ENCODE assay signal across 8 cellular contexts in genomic region chr3:184716652-184717607, GRCh38. TPM values are rescaled to one million over a fixed set of nuclear protein-coding genes. Genes with fewer than 3 reads are reported as not detected.
DNase-seq lines count a peak whose midpoint lies in the region; ATAC-seq and TF ChIP-seq lines count a peak whose summit lies in the region.

No MANE protein-coding gene starts in this region.

- ATAC-seq in GM23338 = peak; percentile 75
- ATAC-seq in activated naive CD8-positive, alpha-beta T cell treated with anti-CD3 and anti-CD28 coated beads, Interleukin-2, amount 50 U/mL, for 24 hours = no peak

- 55 to 65% methylated on average over 20 to 24 of the region's 24 CpGs for WGBS in testis, 2 donors

- peak overlapping the region; percentile 13; the same call in 1 of the 2 replicates for H3K27ac Mint-ChIP-seq in GM23338
- no peak overlapping the region for H3K27ac Mint-ChIP-seq in activated naive CD8-positive, alpha-beta T cell treated with anti-CD3 and anti-CD28 coated beads, Interleukin-2, amount 50 U/mL, for 24 hours

- H3K4me2 ChIP-seq in GM23338 = peak overlapping the region; percentile 69

- H2AFZ ChIP-seq in GM23338 = peak overlapping the region; percentile 91; the same call in 1 of the 2 replicates

- TF ChIP-seq POLR2A in testis (IDR thresholded peaks at IDR 0.05) = no peak

- intact Hi-C loops in testis (cut with DNase I; ENCODE audit: low total_unique reads) = no loop called here

- H4K20me1 ChIP-seq in GM23338 (replicated peaks; ENCODE audit: insufficient read depth) = no peaks in the 10 kb centered on the region

- peak overlapping the region; percentile 37 for H3K4me3 ChIP-seq in GM23338
- no peak overlapping the region for H3K4me3 ChIP-seq in NT2/D1 (ENCODE audit: insufficient read length, low read depth)
- H3K4me3 ChIP-seq in foreskin fibroblast (ENCODE audit: low read depth in 1 of 2, low read length in 2 of 2) = peak overlapping the region in 1 of 2 donors; percentile 5
- no peak overlapping the region for H3K4me3 ChIP-seq in testis

- peaks cover 37% of the 10 kb centered on the region for H3K4me1 Mint-ChIP-seq in GM23338
- peaks cover 8% of the 10 kb centered on the region for H3K4me1 Mint-ChIP-seq in activated naive CD8-positive, alpha-beta T cell treated with anti-CD3 and anti-CD28 coated beads, Interleukin-2, amount 50 U/mL, for 24 hours

- H3K27me3 ChIP-seq in GM23338 (ENCODE audit: insufficient read depth) (no peaks in the 10 kb centered on the region), NT2/D1 (ENCODE audit: insufficient read depth, insufficient read length) (no peaks in the 10 kb centered on the region), testis (no peaks in the 10 kb centered on the region)

- H3K4me1 ChIP-seq in GM23338 (ENCODE audit: insufficient read depth) (peaks cover 33% of the 10 kb centered on the region), NT2/D1 (ENCODE audit: insufficient read depth, insufficient read length) (peaks cover 9% of the 10 kb centered on the region), testis (peaks cover 4% of the 10 kb centered on the region)

- no peaks in the 10 kb centered on the region for H3K79me2 ChIP-seq in GM23338 (replicated peaks; ENCODE audit: insufficient read depth)

- peak; percentile 67 for DNase-seq in GM23338 (ENCODE audit: low spot score)
- DNase-seq in NT2/D1 (ENCODE audit: low read depth, low spot score) = no peak
- DNase-seq in foreskin fibroblast = peak; percentile 48 to 69
- DNase-seq in retina = peak; percentile 92
- no peak for DNase-seq in activated naive CD8-positive, alpha-beta T cell treated with anti-CD3 and anti-CD28 coated beads, Interleukin-2, amount 50 U/mL, for 24 hours
- no peak for DNase-seq in effector CD8-positive, alpha-beta T cell (lab: John Stamatoyannopoulos, UW)
- no peak for DNase-seq in GDM1 (lab: John Stamatoyannopoulos, UW)
- DNase-seq in testis = no peak

- no peaks in the 10 kb centered on the region for H3K9me2 ChIP-seq in GM23338 (ENCODE audit: insufficient read depth)

- H3K27ac ChIP-seq in GM23338 (ENCODE audit: low read depth) (peak overlapping the region; percentile 82; the same call in 1 of the 2 replicates), testis (no peak overlapping the region)

- H3K9ac ChIP-seq in NT2/D1 (ENCODE audit: insufficient read length, low read depth) = peak overlapping the region; percentile 68

- H3K4me3 Mint-ChIP-seq in GM23338 = peak overlapping the region; percentile 18
- no peak overlapping the region for H3K4me3 Mint-ChIP-seq in activated naive CD8-positive, alpha-beta T cell treated with anti-CD3 and anti-CD28 coated beads, Interleukin-2, amount 50 U/mL, for 24 hours

- TF ChIP-seq CTCF in GM23338 (conservative IDR thresholded peaks at IDR 0.05; ENCODE audit: low read depth in 2 of 2) (peak in 1 of 2 experiments; percentile 24; a peak in 1 of 4 replicates), foreskin fibroblast (IDR thresholded peaks at IDR 0.05; ENCODE audit: low read depth, low read length) (no peak), testis (IDR thresholded peaks at IDR 0.05) (no peak)

- H3K36me3 ChIP-seq in GM23338 (ENCODE audit: insufficient read depth) (no peaks in the 10 kb centered on the region), NT2/D1 (ENCODE audit: insufficient read depth, insufficient read length, low read length) (no peaks in the 10 kb centered on the region), testis (ENCODE audit: low read depth, missing control alignments) (no peaks in the 10 kb centered on the region)

- H3K9me3 ChIP-seq in NT2/D1 (ENCODE audit: insufficient read depth, low read length) (no peaks in the 10 kb centered on the region), testis (no peaks in the 10 kb centered on the region)

- H3K27me3 Mint-ChIP-seq in GM23338 (ENCODE audit: insufficient read depth, low read depth, poor library complexity) = no peaks in the 10 kb centered on the region
- H3K27me3 Mint-ChIP-seq in activated naive CD8-positive, alpha-beta T cell treated with anti-CD3 and anti-CD28 coated beads, Interleukin-2, amount 50 U/mL, for 24 hours = peaks cover 2% of the 10 kb centered on the region

- no peaks in the 10 kb centered on the region for H3K36me3 Mint-ChIP-seq in GM23338 (ENCODE audit: low read depth)
- H3K36me3 Mint-ChIP-seq in activated naive CD8-positive, alpha-beta T cell treated with anti-CD3 and anti-CD28 coated beads, Interleukin-2, amount 50 U/mL, for 24 hours (ENCODE audit: low read depth) = no peaks in the 10 kb centered on the region

- no peaks in the 10 kb centered on the region for H3K9me3 Mint-ChIP-seq in GM23338
- no peaks in the 10 kb centered on the region for H3K9me3 Mint-ChIP-seq in activated naive CD8-positive, alpha-beta T cell treated with anti-CD3 and anti-CD28 coated beads, Interleukin-2, amount 50 U/mL, for 24 hours

- 0 out of 2 replicates have a peak, but pooled peaks cover 4% of the 10 kb centered on the region for H3F3A ChIP-seq in GM23338 (replicated peaks; ENCODE audit: low read depth)

TF ChIP-seq in GM23338, 12 proteins besides CTCF, POLR2A, EP300 and RAD21:
- TF ChIP-seq ZNF114 (CRISPR knock-in tag; IDR thresholded peaks at IDR 0.05) (no peak), POLR2AphosphoS5 (IDR thresholded peaks at IDR 0.05; ENCODE audit: low read depth) (no peak), ZNF331 (CRISPR knock-in tag; IDR thresholded peaks at IDR 0.05; ENCODE audit: low read depth) (no peak), REST (IDR thresholded peaks at IDR 0.05; ENCODE audit: unreplicated experiment) (no peak), STAT1 (IDR thresholded peaks at IDR 0.05; ENCODE audit: unreplicated experiment) (no peak), NANOG (IDR thresholded peaks at IDR 0.05; ENCODE audit: borderline replicate concordance) (no peak), EZH2 (IDR thresholded peaks at IDR 0.05; ENCODE audit: low read depth, unreplicated experiment) (no peak), JUNB (IDR thresholded peaks at IDR 0.05; ENCODE audit: unreplicated experiment) (no peak)

RNA-seq across cellular contexts. Expression of gene MAGEF1, which starts 5.1 kb away (rescaled TPM):
- total RNA-seq in GM23338 (2014; rRNA removed; shearing (Covaris generic)) = 66.5 and 79.4 TPM in 2 replicates
- polyA plus RNA-seq in GM23338 (2016; fragmentation: Nextera tagmentation; extraction: Ambion mirVana) (86.6 and 88.7 TPM in 2 replicates), testis (ENCODE audit: insufficient read depth, low read depth, low replicate concordance) (25.1 TPM)
- 10 to 100 TPM; 22.8 to 33.5 TPM for total RNA-seq in testis

Comparison
In these comparisons a context has a peak if more than half of its experiments do, and no peak if none do; other contexts are left out.
1. DNase-seq: peak in GM23338 (single experiment), foreskin fibroblast (2 of 2) and retina (single experiment); none in NT2/D1 (single experiment), activated naive CD8-positive, alpha-beta T cell treated with anti-CD3 and anti-CD28 coated beads, Interleukin-2, amount 50 U/mL, for 24 hours (single experiment), effector CD8-positive, alpha-beta T cell (single experiment), GDM1 (single experiment) and testis (single experiment).